Comparison of ENCODE assay signal across 14 cellular contexts in the genomic region with DNA sequence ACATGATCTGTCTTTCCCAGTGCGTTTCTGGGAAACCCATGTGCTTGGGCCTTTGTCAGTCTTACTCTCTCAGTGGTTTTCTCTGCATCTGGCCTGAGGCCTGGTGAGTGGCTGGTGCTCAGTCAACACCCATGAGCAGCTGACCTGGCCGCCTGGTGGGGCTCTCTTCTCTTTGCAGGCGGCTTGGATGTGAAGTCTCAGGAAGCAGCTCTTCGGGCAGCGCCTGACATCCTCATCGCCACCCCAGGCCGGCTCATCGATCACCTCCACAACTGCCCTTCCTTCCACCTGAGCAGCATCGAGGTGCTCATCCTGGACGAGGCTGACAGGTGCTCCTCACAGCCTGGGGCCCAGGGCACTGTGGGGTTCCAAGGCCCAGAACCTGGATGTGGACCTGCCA. TPM values are rescaled to one million over a fixed set of nuclear protein-coding genes. Genes with fewer than 3 reads are reported as not detected.
DNase-seq lines count a peak whose midpoint lies in the region; FAIRE-seq and TF ChIP-seq lines count a peak whose summit lies in the region.
"Had no signal": no experiment of that assay in that cellular context is flagged by ENCODE, and none has a peak within 500 bp of the region (broad histone marks: within the 10 kb centered on the region; RNA-seq: fewer than 3 reads in every experiment).

No MANE protein-coding gene starts in this region.

- no peak for FAIRE-seq in urothelium cell line (lab: Jason Lieb, UNC)
- FAIRE-seq: GM12892 had no signal

- H3K27me3 ChIP-seq in Peyer's patch = no peaks in the 10 kb centered on the region
- no peaks in the 10 kb centered on the region for H3K27me3 ChIP-seq in MM.1S (replicated peaks; ENCODE audit: insufficient read depth, low read length)
- H3K27me3 ChIP-seq: colonic mucosa had no signal

- peak overlapping the region; percentile 13 to 52 (median 36) for H3K27ac ChIP-seq in Peyer's patch
- H3K27ac ChIP-seq in MM.1S (ENCODE audit: low read length) = no peak overlapping the region
- H3K27ac ChIP-seq: colonic mucosa, parathyroid adenoma had no signal

- H3K4me3 Mint-ChIP-seq in CD14-positive monocyte = peak overlapping the region in 1 of 2 donors; percentile 24
- H3K4me3 Mint-ChIP-seq in mesothelial cell of epicardium = no peak overlapping the region
- H3K4me3 Mint-ChIP-seq: activated T-cell treated with anti-CD3 and anti-CD28 coated beads, Interleukin-2, amount 50 U/mL, for 24 hours had no signal

- peaks cover 0 to 17% (median 4%) of the 10 kb centered on the region in 4 donors for H3K4me1 ChIP-seq in Peyer's patch
- no peaks in the 10 kb centered on the region for H3K4me1 ChIP-seq in MM.1S (ENCODE audit: low read length)
- H3K4me1 ChIP-seq: colonic mucosa, parathyroid adenoma had no signal

- H3K36me3 Mint-ChIP-seq in CD14-positive monocyte (peaks cover 71 to 94% of the 10 kb centered on the region in 2 donors), mesothelial cell of epicardium (peaks cover 55% of the 10 kb centered on the region)

- H3K27me3 Mint-ChIP-seq in CD14-positive monocyte (ENCODE audit: low read depth in 3 of 3) (peaks cover 0 to 3% (median 1%) of the 10 kb centered on the region in 3 donors), mesothelial cell of epicardium (ENCODE audit: low read depth) (no peaks in the 10 kb centered on the region)
- H3K27me3 Mint-ChIP-seq: activated T-cell treated with anti-CD3 and anti-CD28 coated beads, Interleukin-2, amount 50 U/mL, for 24 hours had no signal

- TF ChIP-seq CTCF in CD14-positive monocyte (IDR thresholded peaks at IDR 0.05) = no peak
- TF ChIP-seq CTCF in Peyer's patch (IDR thresholded peaks at IDR 0.05) = no peak
- TF ChIP-seq CTCF in mesothelial cell of epicardium (IDR thresholded peaks at IDR 0.05; ENCODE audit: unreplicated experiment) = no peak
- no peak for TF ChIP-seq CTCF in MM.1S (IDR thresholded peaks at IDR 0.05; ENCODE audit: low read length)

- no peak for TF ChIP-seq POLR2A in Peyer's patch (IDR thresholded peaks at IDR 0.05)

- H3K9me3 ChIP-seq in Peyer's patch = no peaks in the 10 kb centered on the region
- H3K9me3 ChIP-seq in MM.1S (replicated peaks; ENCODE audit: insufficient read depth, low read length) = no peaks in the 10 kb centered on the region
- H3K9me3 ChIP-seq: colonic mucosa had no signal

- H3K9me3 Mint-ChIP-seq in CD14-positive monocyte (peaks cover 0 to 5% (median 0%) of the 10 kb centered on the region in 7 donors), mesothelial cell of epicardium (no peaks in the 10 kb centered on the region)
- H3K9me3 Mint-ChIP-seq: activated T-cell treated with anti-CD3 and anti-CD28 coated beads, Interleukin-2, amount 50 U/mL, for 24 hours had no signal

- H3K4me2 ChIP-seq in MM.1S (ENCODE audit: low read depth, low read length) = no peak overlapping the region

- no peaks in the 10 kb centered on the region for H3K79me2 ChIP-seq in MM.1S (ENCODE audit: low read length)
- H3K79me2 ChIP-seq: parathyroid adenoma had no signal

- H3K27ac Mint-ChIP-seq in CD14-positive monocyte = peak overlapping the region; percentile 68 to 92 (median 83)
- peak overlapping the region; percentile 31 for H3K27ac Mint-ChIP-seq in mesothelial cell of epicardium

- intact Hi-C loops in CD14-positive monocyte (cut with micrococcal nuclease) = no loop called here

- DNase-seq in CD14-positive monocyte (ENCODE audit: low spot score) (no peak), NCI-H187 treated with DMSO at 0.1 percent for 48 hours (lab: John Stamatoyannopoulos, UW) (peak; percentile 54), Peyer's patch (no peak), mesothelial cell of epicardium (ENCODE audit: low spot score in 2 of 2, unreplicated experiment in 2 of 2) (no peak), urothelium cell line (ENCODE audit: low spot score) (no peak), MM.1S (no peak), RPMI8226 (no peak), cerebellar cortex (ENCODE audit: low spot score) (no peak)
- DNase-seq: activated T-cell treated with anti-CD3 and anti-CD28 coated beads, Interleukin-2, amount 50 U/mL, for 24 hours; GOT3; NCI-H526 had no signal

- H3F3A ChIP-seq in MM.1S (ENCODE audit: insufficient read depth, low read length) = no peaks in the 10 kb centered on the region

- no peaks in the 10 kb centered on the region for H4K20me1 ChIP-seq in MM.1S (ENCODE audit: insufficient read depth, low read length)

- H3K4me1 Mint-ChIP-seq in CD14-positive monocyte (peaks cover 18% of the 10 kb centered on the region), mesothelial cell of epicardium (peaks cover 14% of the 10 kb centered on the region)

- no peak overlapping the region for H2AFZ ChIP-seq in MM.1S (ENCODE audit: low read length)
- H2AFZ ChIP-seq: parathyroid adenoma had no signal

- H3K9ac ChIP-seq in MM.1S (ENCODE audit: low read length) = no peak overlapping the region
- H3K9ac ChIP-seq: parathyroid adenoma had no signal

- H3K36me3 ChIP-seq in Peyer's patch = peaks cover 0 to 90% (median 4%) of the 10 kb centered on the region in 3 donors
- H3K36me3 ChIP-seq in MM.1S (replicated peaks; ENCODE audit: insufficient read depth, low read length) = 0 out of 2 replicates have a peak, but pooled peaks cover 7% of the 10 kb centered on the region

- no peak overlapping the region for H3K4me3 ChIP-seq in Peyer's patch
- no peak overlapping the region for H3K4me3 ChIP-seq in MM.1S (ENCODE audit: low read length)
- H3K4me3 ChIP-seq: colonic mucosa had no signal

- H3K9me2 ChIP-seq in MM.1S (replicated peaks; ENCODE audit: insufficient read depth, low read length) = no peaks in the 10 kb centered on the region

RNA-seq across cellular contexts. Expression of a gene that starts 10.8 kb away (rescaled TPM):
- polyA plus RNA-seq in CD14-positive monocyte = 10 to 100 TPM; 13.8 to 17.7 TPM
- total RNA-seq in Peyer's patch (10 to 100 TPM; 23.1 to 81.7 (median 39.2) TPM), mesothelial cell of epicardium (37.9 to 40.2 TPM (median 38.0 TPM) in 3 replicates)

RNA-seq across cellular contexts. Expression of a gene that starts 41.9 kb away (rescaled TPM):
- polyA plus RNA-seq in CD14-positive monocyte = 10 to 100 TPM; 17.3 to 34.2 TPM
- total RNA-seq in Peyer's patch = 10 to 100 TPM; 58.6 to 82.4 (median 75.2) TPM
- 70.8 to 72.8 TPM (median 71.4 TPM) in 3 replicates for total RNA-seq in mesothelial cell of epicardium

RNA-seq across cellular contexts. Expression of a gene that starts 47.8 kb away (rescaled TPM):
- 10 to 100 TPM; 11.4 to 23.2 TPM for polyA plus RNA-seq in CD14-positive monocyte
- total RNA-seq in Peyer's patch (10 to 100 TPM; 33.4 to 40.3 (median 36.4) TPM), mesothelial cell of epicardium (15.5 to 16.8 TPM (median 15.9 TPM) in 3 replicates)
